In the genomic region with DNA sequence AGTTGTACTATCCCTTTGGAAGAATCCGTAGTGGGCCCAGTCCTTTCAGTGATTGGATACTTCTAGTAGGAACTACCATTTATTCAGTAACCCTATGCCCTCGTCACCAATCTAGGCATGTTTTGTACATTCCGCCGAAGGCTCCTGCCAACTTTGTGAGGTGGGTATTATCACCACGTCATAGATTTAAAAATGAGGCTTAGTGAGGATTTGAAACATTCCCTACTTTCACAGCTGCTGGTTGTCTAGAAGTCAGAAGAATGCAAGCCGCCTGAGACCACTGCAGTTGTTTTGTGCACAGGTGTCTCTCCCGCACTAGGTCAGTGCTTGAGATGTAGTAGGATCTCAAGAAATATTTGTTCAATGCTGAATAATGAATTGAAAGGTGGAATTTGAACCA, we compare ENCODE assay signal across 26 cellular contexts. TPM values are rescaled to one million over a fixed set of nuclear protein-coding genes. Genes with fewer than 3 reads are reported as not detected.
DNase-seq lines count a peak whose midpoint lies in the region; ATAC-seq, FAIRE-seq and TF ChIP-seq lines count a peak whose summit lies in the region.
"Had no signal": no experiment of that assay in that cellular context is flagged by ENCODE, and none has a peak within 500 bp of the region (broad histone marks: within the 10 kb centered on the region; RNA-seq: fewer than 3 reads in every experiment).

No MANE protein-coding gene starts in this region.

- H3K79me1 ChIP-seq in H9 (ENCODE audit: insufficient read depth, low read depth, low read length, poor library complexity, severe bottlenecking), result peaks cover 5% of the 10 kb centered on the region
- no peaks in the 10 kb centered on the region for H3K79me1 ChIP-seq in mesenchymal stem cell (replicated peaks; ENCODE audit: low read length, poor library complexity, severe bottlenecking)

- no peak for DNase-seq in H9
- DNase-seq in kidney, result no peak
- DNase-seq in mesenchymal stem cell, result no peak
- DNase-seq in retinal pigment epithelial cell (ENCODE audit: low read depth), result peak; percentile 65
- DNase-seq in GM23338 (ENCODE audit: low spot score), result no peak
- no peak for DNase-seq in kidney tubule cell (ENCODE audit: low spot score)
- no peak for DNase-seq in NOMO-1 treated with dmso at 0.1 percent for 144 hours (lab: John Stamatoyannopoulos, UW; ENCODE audit: unreplicated experiment)
- DNase-seq: 8988T; AML-193; BE2C; CD4-positive, alpha-beta T cell; CD8-positive, alpha-beta memory T cell; DMS 273 treated with DMSO at 0.1 percent for 48 hours; DMS79; EL; GDM1; GOT3; HCEC 1CT had no signal

- H3K27me3 ChIP-seq in H9 (ENCODE audit: insufficient read depth, low read length) (no peaks in the 10 kb centered on the region), mesenchymal stem cell (ENCODE audit: control insufficient read depth in 1 of 2, insufficient read depth in 1 of 2, low read length in 2 of 2) (no peaks in the 10 kb centered on the region), GM23338 (ENCODE audit: insufficient read depth) (no peaks in the 10 kb centered on the region)
- H3K27me3 ChIP-seq: BLaER1 treated with 17β-estradiol and CSF1 and Interleukin-3, amounts not matched to agents 10 nM and 100 nM had no signal

- H2AK5ac ChIP-seq in H9 (ENCODE audit: insufficient read length, low read length) (no peak overlapping the region), mesenchymal stem cell (ENCODE audit: low read length, severe bottlenecking) (peak overlapping the region; percentile 29)

- H4K91ac ChIP-seq in H9 (ENCODE audit: insufficient read length, low read depth, low read length) (no peak overlapping the region), mesenchymal stem cell (ENCODE audit: low read length) (no peak overlapping the region)

- no peak overlapping the region for H3T11ph ChIP-seq in H9 (ENCODE audit: low read length)

- H3K27ac Mint-ChIP-seq in H9, result 0 out of 7 replicates have a peak overlapping the region, but pooled peaks of 2 of the 3 experiments have one; percentile 44 to 52
- H3K27ac Mint-ChIP-seq in GM23338, result no peak overlapping the region
- H3K27ac Mint-ChIP-seq: CD14-positive monocyte; CD4-positive, alpha-beta T cell; CD8-positive, alpha-beta memory T cell had no signal

- H2BK12ac ChIP-seq in H9 (ENCODE audit: insufficient read length, low read depth, low read length), result no peak overlapping the region
- H2BK12ac ChIP-seq in mesenchymal stem cell (ENCODE audit: low read length in 2 of 2), result no peak overlapping the region

- FAIRE-seq in kidney (lab: Jason Lieb, UNC), result no peak
- FAIRE-seq: A549, D721Med, GM12878, GM19239, H54 had no signal

- no peaks in the 10 kb centered on the region for H3K23me2 ChIP-seq in H9 (ENCODE audit: insufficient read length, low read depth, low read length, poor library complexity, severe bottlenecking)

- H3K27ac ChIP-seq in H9 (ENCODE audit: insufficient read length, low read depth, low read length) (no peak overlapping the region), kidney (ENCODE audit: low read depth in 2 of 2, low read length in 2 of 2) (peak overlapping the region; percentile 34 to 53), mesenchymal stem cell (ENCODE audit: low read length, poor library complexity, severe bottlenecking) (peak overlapping the region; percentile 71), GM23338 (ENCODE audit: low read depth) (no peak overlapping the region)
- H3K27ac ChIP-seq: A549; BLaER1 treated with 17β-estradiol and CSF1 and Interleukin-3, amounts not matched to agents 10 nM and 100 nM had no signal

- H3K4ac ChIP-seq in H9 (ENCODE audit: low read depth, low read length) (no peak overlapping the region), mesenchymal stem cell (ENCODE audit: low read depth in 1 of 2, low read length in 2 of 2) (no peak overlapping the region)

- H3K9me3 ChIP-seq in H9 (ENCODE audit: control insufficient read depth, low read depth, low read length) (no peaks in the 10 kb centered on the region), kidney (ENCODE audit: control insufficient read depth in 1 of 2, low read length in 2 of 2) (no peaks in the 10 kb centered on the region), mesenchymal stem cell (ENCODE audit: control insufficient read depth, low read length) (no peaks in the 10 kb centered on the region)
- H3K9me3 ChIP-seq: A549; BE2C; BLaER1 treated with 17β-estradiol and CSF1 and Interleukin-3, amounts not matched to agents 10 nM and 100 nM had no signal

- H3K27me3 Mint-ChIP-seq in H9 (ENCODE audit: low read depth), result no peaks in the 10 kb centered on the region
- peaks cover 2% of the 10 kb centered on the region for H3K27me3 Mint-ChIP-seq in GM23338 (ENCODE audit: insufficient read depth, low read depth, poor library complexity)

- intact Hi-C loops in kidney (cut with DNase I), result no loop called here

- H3K14ac ChIP-seq in H9 (ENCODE audit: insufficient read depth, low read length) (no peak overlapping the region), mesenchymal stem cell (ENCODE audit: low read length in 2 of 2) (no peak overlapping the region)

- H3K36me3 Mint-ChIP-seq in H9 (ENCODE audit: insufficient read depth in 1 of 3, low read depth in 3 of 3), result peaks cover 0 to 1% (median 0%) of the 10 kb centered on the region in 3 experiments; a peak in 1 of 7 replicates
- no peaks in the 10 kb centered on the region for H3K36me3 Mint-ChIP-seq in GM23338 (ENCODE audit: low read depth)
- H3K36me3 Mint-ChIP-seq: CD14-positive monocyte had no signal

- H3K4me1 ChIP-seq in H9 (ENCODE audit: insufficient read depth, low read length) (no peaks in the 10 kb centered on the region; the same call in 1 of the 2 replicates), kidney (ENCODE audit: control insufficient read depth in 1 of 2, insufficient read depth in 1 of 2, low read depth in 1 of 2, low read length in 2 of 2) (peaks cover 4 to 11% of the 10 kb centered on the region in 2 donors), mesenchymal stem cell (ENCODE audit: control insufficient read depth, insufficient read depth, low read depth, low read length) (peaks cover 4% of the 10 kb centered on the region), GM23338 (ENCODE audit: insufficient read depth) (peaks cover 7% of the 10 kb centered on the region; the same call in 1 of the 2 replicates)
- H3K4me1 ChIP-seq: BE2C had no signal

- H4K8ac ChIP-seq in H9 (replicated peaks; ENCODE audit: insufficient read length, low read depth, low read length) (no peak overlapping the region), mesenchymal stem cell (ENCODE audit: low read length) (no peak overlapping the region)

- TF ChIP-seq CTCF in H9 (conservative IDR thresholded peaks at IDR 0.05), result no peak
- TF ChIP-seq CTCF in kidney (IDR thresholded peaks at IDR 0.05; ENCODE audit: borderline replicate concordance, extremely low read depth, insufficient read depth), result no peak
- TF ChIP-seq CTCF in retinal pigment epithelial cell (conservative IDR thresholded peaks at IDR 0.05; ENCODE audit: low read depth, low read length), result no peak
- TF ChIP-seq CTCF in GM23338 (conservative IDR thresholded peaks at IDR 0.05; ENCODE audit: low read depth in 2 of 2), result no peak

- no peaks in the 10 kb centered on the region for H3K79me2 ChIP-seq in H9 (ENCODE audit: insufficient read depth, low read length)
- peaks cover 7% of the 10 kb centered on the region; the same call in 1 of the 2 replicates for H3K79me2 ChIP-seq in GM23338 (replicated peaks; ENCODE audit: insufficient read depth)

- H3K36me3 ChIP-seq in kidney (ENCODE audit: control insufficient read depth in 1 of 2, insufficient read depth in 2 of 2, low read length in 2 of 2) (no peaks in the 10 kb centered on the region), mesenchymal stem cell (ENCODE audit: control insufficient read depth in 1 of 2, insufficient read depth in 2 of 2, low read depth in 1 of 2, low read length in 2 of 2) (no peaks in the 10 kb centered on the region), GM23338 (ENCODE audit: insufficient read depth) (no peaks in the 10 kb centered on the region)
- H3K36me3 ChIP-seq: BE2C; BLaER1 treated with 17β-estradiol and CSF1 and Interleukin-3, amounts not matched to agents 10 nM and 100 nM had no signal

- no peak overlapping the region for H2BK120ac ChIP-seq in H9 (ENCODE audit: low read depth, low read length, poor library complexity, severe bottlenecking)
- H2BK120ac ChIP-seq in mesenchymal stem cell (ENCODE audit: low read depth, low read length), result no peak overlapping the region

- H2BK5ac ChIP-seq in H9 (ENCODE audit: insufficient read length, low read length), result no peak overlapping the region
- no peak overlapping the region for H2BK5ac ChIP-seq in mesenchymal stem cell (ENCODE audit: low read depth, low read length, poor library complexity, severe bottlenecking)

- H2AFZ ChIP-seq in H9 (ENCODE audit: low read length) (no peak overlapping the region), mesenchymal stem cell (ENCODE audit: low read depth, low read length) (no peak overlapping the region), GM23338 (no peak overlapping the region)

- H3K4me2 ChIP-seq in H9 (ENCODE audit: insufficient read depth, insufficient read length, low read length) (no peak overlapping the region), mesenchymal stem cell (ENCODE audit: low read length, poor library complexity, severe bottlenecking) (no peak overlapping the region), GM23338 (no peak overlapping the region)
- H3K4me2 ChIP-seq: A549; BLaER1 treated with 17β-estradiol and CSF1 and Interleukin-3, amounts not matched to agents 10 nM and 100 nM had no signal

- ATAC-seq in GM23338 (no peak), GM21619 (IDR thresholded peaks at IDR 0.05; ENCODE audit: unreplicated experiment) (no peak)
- ATAC-seq: A549, GM12878 had no signal

- H3K4me3 ChIP-seq in kidney (ENCODE audit: low read length in 2 of 2), result no peak overlapping the region
- H3K4me3 ChIP-seq in mesenchymal stem cell (ENCODE audit: insufficient read depth in 1 of 2, low read depth in 1 of 2, low read length in 2 of 2), result no peak overlapping the region
- H3K4me3 ChIP-seq in retinal pigment epithelial cell (ENCODE audit: low read length), result no peak overlapping the region
- no peak overlapping the region for H3K4me3 ChIP-seq in GM23338
- H3K4me3 ChIP-seq: A549; BLaER1 treated with 17β-estradiol and CSF1 and Interleukin-3, amounts not matched to agents 10 nM and 100 nM; GM12878 had no signal

- H3K18ac ChIP-seq in H9 (ENCODE audit: insufficient read length, low read depth, low read length) (no peak overlapping the region), mesenchymal stem cell (ENCODE audit: low read depth in 1 of 2, low read length in 2 of 2) (no peak overlapping the region)

- no peak overlapping the region for H3K56ac ChIP-seq in H9 (ENCODE audit: insufficient read length, low read depth, low read length)

- H2BK15ac ChIP-seq in H9 (ENCODE audit: low read depth, low read length) (no peak overlapping the region), mesenchymal stem cell (ENCODE audit: low read depth, poor library complexity, severe bottlenecking) (no peak overlapping the region)

- WGBS in H9 (ENCODE audit: extremely low coverage, insufficient read length, low lambda C conversion rate), result no CpG with 5 or more reads among the region's 7 CpGs
- 96% methylated on average over 6 of the region's 7 CpGs for WGBS in mesenchymal stem cell

- H3K9ac ChIP-seq in H9 (ENCODE audit: extremely low read depth, insufficient read length, low read length) (no peak overlapping the region), kidney (ENCODE audit: low read length in 2 of 2) (no peak overlapping the region), mesenchymal stem cell (ENCODE audit: low read length) (no peak overlapping the region)
- H3K9ac ChIP-seq: BLaER1 treated with 17β-estradiol and CSF1 and Interleukin-3, amounts not matched to agents 10 nM and 100 nM had no signal

- H3K4me1 Mint-ChIP-seq in H9 (peaks cover 17 to 29% of the 10 kb centered on the region in 2 experiments), GM23338 (peaks cover 14% of the 10 kb centered on the region)
- H3K4me1 Mint-ChIP-seq: CD14-positive monocyte; CD8-positive, alpha-beta memory T cell had no signal

- H3K9me3 Mint-ChIP-seq in H9, result no peaks in the 10 kb centered on the region
- H3K9me3 Mint-ChIP-seq in GM23338, result no peaks in the 10 kb centered on the region
- H3K9me3 Mint-ChIP-seq: CD4-positive, alpha-beta T cell; CD8-positive, alpha-beta memory T cell had no signal

- H4K20me1 ChIP-seq in H9 (ENCODE audit: control insufficient read depth, insufficient read depth, insufficient read length) (no peaks in the 10 kb centered on the region), GM23338 (replicated peaks; ENCODE audit: insufficient read depth) (no peaks in the 10 kb centered on the region)
- H4K20me1 ChIP-seq: BLaER1 treated with 17β-estradiol and CSF1 and Interleukin-3, amounts not matched to agents 10 nM and 100 nM had no signal

- H4K5ac ChIP-seq in H9 (ENCODE audit: insufficient read length, low read depth, low read length), result no peak overlapping the region

- H3K23ac ChIP-seq in H9 (ENCODE audit: insufficient read length, low read depth, low read length) (no peak overlapping the region), mesenchymal stem cell (ENCODE audit: low read length in 2 of 2) (no peak overlapping the region)

- no peaks in the 10 kb centered on the region for H3K9me2 ChIP-seq in GM23338 (ENCODE audit: insufficient read depth)

- H2BK20ac ChIP-seq in H9 (ENCODE audit: low read depth, low read length, poor library complexity, severe bottlenecking), result no peak overlapping the region

- no peaks in the 10 kb centered on the region for H3F3A ChIP-seq in GM23338 (replicated peaks; ENCODE audit: low read depth)

- H3K4me3 Mint-ChIP-seq in H9, result no peak overlapping the region
- H3K4me3 Mint-ChIP-seq in GM23338, result no peak overlapping the region
- H3K4me3 Mint-ChIP-seq: CD14-positive monocyte; CD4-positive, alpha-beta T cell; CD8-positive, alpha-beta memory T cell had no signal

RNA-seq across cellular contexts. Expression of a gene that starts 32.6 kb away (rescaled TPM):
- 21.1 and 22.5 TPM in 2 replicates for total RNA-seq in H9 (2021)
- total RNA-seq in kidney, result 6.5 TPM
- 3.7 TPM for polyA plus RNA-seq in kidney (ENCODE audit: insufficient read depth, low read depth, low replicate concordance)
- 2.5 TPM for polyA plus RNA-seq in mesenchymal stem cell (2013, experiment 1 of 2)
- 2.6 TPM for polyA plus RNA-seq in mesenchymal stem cell (2013, experiment 2 of 2)
- 42.6 and 46.9 TPM in 2 replicates for total RNA-seq in GM23338 (2014; rRNA removed; shearing (Covaris generic))
- 14.5 and 17.3 TPM in 2 replicates for polyA plus RNA-seq in GM23338 (2016; fragmentation: Nextera tagmentation; extraction: Ambion mirVana)
- polyA plus RNA-seq: CD14-positive monocyte had no signal

Comparison
In these comparisons a context has a peak if more than half of its experiments do, and no peak if none do; other contexts are left out.
1. H3K27ac ChIP-seq: peak in kidney (2 of 2) and mesenchymal stem cell (single experiment); none in H9 (single experiment) and GM23338 (single experiment).